28 cellular contexts compared by ENCODE assay signal in the genomic region with DNA sequence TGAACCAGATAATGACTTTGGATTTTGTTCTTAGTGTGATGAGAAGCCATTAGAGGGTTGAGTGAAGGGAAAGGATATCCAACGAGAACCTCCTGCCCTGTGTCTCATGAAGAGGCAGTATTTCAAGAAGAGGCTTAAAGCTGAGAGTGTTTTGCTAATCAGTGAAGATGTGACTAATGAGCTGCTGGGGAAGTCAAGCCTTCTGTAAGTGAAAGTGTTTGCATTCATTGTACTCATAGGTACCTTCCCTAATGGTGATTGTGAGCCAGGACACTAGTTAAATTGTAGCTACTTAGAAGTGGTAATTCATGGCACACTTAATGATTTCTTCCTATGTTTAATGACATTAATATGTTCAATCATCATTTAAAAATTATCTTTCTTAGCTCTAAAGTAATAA. TPM values are rescaled to one million over a fixed set of nuclear protein-coding genes. Genes with fewer than 3 reads are reported as not detected.
DNase-seq lines count a peak whose midpoint lies in the region; ATAC-seq, FAIRE-seq and TF ChIP-seq lines count a peak whose summit lies in the region.
"Had no signal": no experiment of that assay in that cellular context is flagged by ENCODE, and none has a peak within 500 bp of the region (broad histone marks: within the 10 kb centered on the region; RNA-seq: fewer than 3 reads in every experiment).

No MANE protein-coding gene starts in this region.

- H3K4me2 ChIP-seq in GM12878 (ENCODE audit: control insufficient read depth, insufficient read depth), result no peak overlapping the region
- H3K4me2 ChIP-seq: A549 had no signal

- H3K36me3 Mint-ChIP-seq in activated naive CD4-positive, alpha-beta T cell treated with anti-CD3 and anti-CD28 coated beads, Interleukin-2, amount 50 U/mL, for 72 hours, result no peaks in the 10 kb centered on the region
- H3K36me3 Mint-ChIP-seq: activated naive CD8-positive, alpha-beta T cell treated with anti-CD3 and anti-CD28 coated beads for 36 hours had no signal

- H3K9me3 ChIP-seq in GM12878 (replicated peaks; ENCODE audit: control insufficient read depth, insufficient read depth, low read length), result no peaks in the 10 kb centered on the region; the same call in 2 of the 3 replicates
- H3K9me3 ChIP-seq: A549, pancreas, right atrium auricular region, transverse colon had no signal

- SMC1A ChIA-PET in GM12878 (lab: Charles Lee; ENCODE audit: uncharacterized antibody, unreplicated experiment), result interaction anchor here (0.7 to 1.4 kb wide), 6 partner anchors 13 to 267 kb away, joined by 3 to 5 read pairs (median 3); a partner anchor contains a TSS

- TF ChIP-seq RAD21 in GM12878 (IDR thresholded peaks at IDR 0.05; ENCODE audit: insufficient read depth, low read depth, low read length), result no peak

- DNase-seq in GM12878 (ENCODE audit: low read depth, low spot score), result no peak
- DNase-seq in activated naive CD4-positive, alpha-beta T cell treated with anti-CD3 and anti-CD28 coated beads, Interleukin-2, amount 50 U/mL, for 72 hours (ENCODE audit: low spot score in 2 of 2), result no peak
- DNase-seq in NCI-H1105 (lab: John Stamatoyannopoulos, UW), result no peak
- no peak for DNase-seq in activated CD4-positive, alpha-beta T cell treated with anti-CD3 and anti-CD28 coated beads for 4 hours
- no peak for DNase-seq in DMS 273 (lab: John Stamatoyannopoulos, UW; ENCODE audit: unreplicated experiment)
- DNase-seq: activated CD4-positive, alpha-beta T cell treated with anti-CD3 and anti-CD28 coated beads, Interleukin-2, amount 10 ng/mL, durations not matched to agents 7 days and 5 days; activated naive CD8-positive, alpha-beta T cell treated with anti-CD3 and anti-CD28 coated beads for 36 hours; cerebellar nuclear complex; DMS79 treated with DMSO at 0.1 percent for 48 hours; left colon; NCI-H1092 treated with DMSO at 0.1 percent for 48 hours; NCI-H2081; NCI-H510A; nephron progenitor cell; pancreas; transverse colon had no signal

- peak; percentile 70 for ATAC-seq in GM18498 (IDR thresholded peaks at IDR 0.05; ENCODE audit: unreplicated experiment)
- ATAC-seq in GM19452 (IDR thresholded peaks at IDR 0.05; ENCODE audit: unreplicated experiment), result peak; percentile 56
- peak; percentile 66 for ATAC-seq in HG02852 (IDR thresholded peaks at IDR 0.05; ENCODE audit: unreplicated experiment)
- ATAC-seq in GM12878, result peak; percentile 82
- ATAC-seq in activated naive CD4-positive, alpha-beta T cell treated with anti-CD3 and anti-CD28 coated beads, Interleukin-2, amount 50 U/mL, for 72 hours, result no peak
- ATAC-seq: A549; activated T-helper 17 cell treated with anti-CD3 and anti-CD28 coated beads, Interleukin-2, amount 50 U/mL, for 72 hours; pancreas had no signal

- intact Hi-C loops in GM12878 (cut with micrococcal nuclease; ENCODE audit: unreplicated experiment), result no loop called here

- TF ChIP-seq POLR2A in GM12878 (IDR thresholded peaks at IDR 0.05; ENCODE audit: low read depth, low read length), result no peak

- CTCF ChIA-PET in GM12878 (lab: Yijun Ruan, JAX), result interaction anchor here (0.6 to 2.5 kb wide), 7 partner anchors 12 to 271 kb away, joined by 3 to 8 read pairs (median 4); no protein-coding TSS in a partner anchor

- peak; percentile 59 for FAIRE-seq in GM12878 (lab: Jason Lieb, UNC)
- FAIRE-seq: A549, GM12892 had no signal

- H2AFZ ChIP-seq in GM12878 (ENCODE audit: control insufficient read depth, low read depth, low read length), result no peak overlapping the region

- BruUV-seq in GM12878 (replicated peaks; lab: Mats Ljungman, UMichigan), result no TSS peak

- no peaks in the 10 kb centered on the region; the same call in 1 of the 2 replicates for H4K20me1 ChIP-seq in GM12878 (ENCODE audit: control insufficient read depth, insufficient read depth)

- H3K9ac ChIP-seq in GM12878 (ENCODE audit: control insufficient read depth, insufficient read depth, low read length), result no peak overlapping the region

- 5% methylated on average over 1 of the region's 1 CpG for WGBS in GM12878 (ENCODE audit: insufficient coverage, insufficient replicate concordance, low lambda C conversion rate, missing lambda C conversion rate)

- no peak for TF ChIP-seq EP300 in GM12878 (IDR thresholded peaks at IDR 0.05; ENCODE audit: borderline replicate concordance in 1 of 2, control insufficient read depth in 1 of 2, low read depth in 2 of 2, low read length in 2 of 2)

- H3K36me3 ChIP-seq in GM12878 (ENCODE audit: control insufficient read depth in 2 of 2, insufficient read depth in 2 of 2, low read length in 1 of 2), result peaks cover 0 to 2% of the 10 kb centered on the region in 2 experiments; a peak in 2 of 4 replicates
- H3K36me3 ChIP-seq: pancreas, right atrium auricular region, transverse colon had no signal

- H3K4me1 ChIP-seq in GM12878 (ENCODE audit: control insufficient read depth, insufficient read depth, low read length), result no peaks in the 10 kb centered on the region
- H3K4me1 ChIP-seq: A549 had no signal

- no peak overlapping the region for H3K4me3 ChIP-seq in GM12878
- H3K4me3 ChIP-seq: A549, pancreas, right atrium auricular region, transverse colon had no signal

- in situ Hi-C loops in GM12878 (cut with MboI), result no loop called here

- H3K79me2 ChIP-seq in GM12878 (ENCODE audit: control insufficient read depth, insufficient read depth, low read length), result no peaks in the 10 kb centered on the region; the same call in none of the 2 replicates

- H3K27me3 ChIP-seq in GM12878 (replicated peaks in 1 of 2; ENCODE audit: control insufficient read depth in 2 of 2, insufficient read depth in 2 of 2, low read length in 1 of 2), result no peaks in the 10 kb centered on the region
- H3K27me3 ChIP-seq: pancreas, right atrium auricular region, transverse colon had no signal

- TF ChIP-seq CTCF in GM12878 (IDR thresholded peaks at IDR 0.05 in 2 of 3, conservative IDR thresholded peaks at IDR 0.05 in 1 of 3; ENCODE audit: control insufficient read depth in 2 of 3, extremely low read depth in 1 of 3, insufficient read depth in 1 of 3, low read depth in 3 of 3, low read length in 3 of 3), result no peak

- H3K9me3 Mint-ChIP-seq in activated naive CD4-positive, alpha-beta T cell treated with anti-CD3 and anti-CD28 coated beads, Interleukin-2, amount 50 U/mL, for 72 hours, result no peaks in the 10 kb centered on the region
- H3K9me3 Mint-ChIP-seq: activated CD4-positive, alpha-beta T cell treated with anti-CD3 and anti-CD28 coated beads, Interleukin-2, amount 10 ng/mL, durations not matched to agents 7 days and 5 days; activated T-helper 17 cell treated with anti-CD3 and anti-CD28 coated beads, Interleukin-2, amount 50 U/mL, for 72 hours had no signal

- no peak overlapping the region for H3K27ac ChIP-seq in GM12878 (ENCODE audit: control insufficient read depth, insufficient read depth)
- H3K27ac ChIP-seq: A549, pancreas, VCaP had no signal

- POLR2A ChIA-PET in GM12878 (lab: Charles Lee), result interaction anchor here (0.6 to 1.1 kb wide), 2 partner anchors 29 to 450 kb away, joined by 3 read pairs; no protein-coding TSS in a partner anchor

- no peak overlapping the region for H3K27ac Mint-ChIP-seq in activated naive CD4-positive, alpha-beta T cell treated with anti-CD3 and anti-CD28 coated beads, Interleukin-2, amount 50 U/mL, for 72 hours
- H3K27ac Mint-ChIP-seq: activated CD4-positive, alpha-beta T cell treated with anti-CD3 and anti-CD28 coated beads, Interleukin-2, amount 10 ng/mL, durations not matched to agents 7 days and 5 days; activated naive CD8-positive, alpha-beta T cell treated with anti-CD3 and anti-CD28 coated beads for 36 hours; activated T-helper 17 cell treated with anti-CD3 and anti-CD28 coated beads, Interleukin-2, amount 50 U/mL, for 72 hours; B cell; nephron progenitor cell; T-helper 1 cell treated with Interleukin-12 subunit alpha and Interleukin-12 subunit beta and Interleukin-4 antibody, amounts not matched to agents 30 μg/mL and 1 μg/mL, for 36 hours had no signal

- RAD21 ChIA-PET in GM12878 (lab: Charles Lee; ENCODE audit: unreplicated experiment), result interaction anchor here (0.7 to 1.3 kb wide), 3 partner anchors 19 to 256 kb away, joined by 3 to 5 read pairs (median 3); no protein-coding TSS in a partner anchor

TF ChIP-seq in GM12878, 131 proteins besides CTCF, POLR2A, EP300 and RAD21 (continues in another document):
- TF ChIP-seq, protein P1, sequence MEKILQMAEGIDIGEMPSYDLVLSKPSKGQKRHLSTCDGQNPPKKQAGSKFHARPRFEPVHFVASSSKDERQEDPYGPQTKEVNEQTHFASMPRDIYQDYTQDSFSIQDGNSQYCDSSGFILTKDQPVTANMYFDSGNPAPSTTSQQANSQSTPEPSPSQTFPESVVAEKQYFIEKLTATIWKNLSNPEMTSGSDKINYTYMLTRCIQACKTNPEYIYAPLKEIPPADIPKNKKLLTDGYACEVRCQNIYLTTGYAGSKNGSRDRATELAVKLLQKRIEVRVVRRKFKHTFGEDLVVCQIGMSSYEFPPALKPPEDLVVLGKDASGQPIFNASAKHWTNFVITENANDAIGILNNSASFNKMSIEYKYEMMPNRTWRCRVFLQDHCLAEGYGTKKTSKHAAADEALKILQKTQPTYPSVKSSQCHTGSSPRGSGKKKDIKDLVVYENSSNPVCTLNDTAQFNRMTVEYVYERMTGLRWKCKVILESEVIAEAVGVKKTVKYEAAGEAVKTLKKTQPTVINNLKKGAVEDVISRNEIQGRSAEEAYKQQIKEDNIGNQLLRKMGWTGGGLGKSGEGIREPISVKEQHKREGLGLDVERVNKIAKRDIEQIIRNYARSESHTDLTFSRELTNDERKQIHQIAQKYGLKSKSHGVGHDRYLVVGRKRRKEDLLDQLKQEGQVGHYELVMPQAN (conservative IDR thresholded peaks at IDR 0.05), result no peak
- no peak for TF ChIP-seq FOS (IDR thresholded peaks at IDR 0.05; ENCODE audit: borderline replicate concordance, extremely low read depth, insufficient read length)

RNA-seq across cellular contexts. Expression of a gene that starts 23.7 kb away (rescaled TPM):
- total RNA-seq in GM12878 (2013; cell fraction: nucleolus; rRNA removed), result 58.8 and 60.2 TPM in 2 replicates
- 10.2 and 10.4 TPM in 2 replicates for total RNA-seq in GM12878 (2014; rRNA removed)
- 12.5 and 13.5 TPM in 2 replicates for total RNA-seq in GM12878 (2014; rRNA removed; fragmentation: Illumina TruSeq; extraction: Trizol)
- 14.5 and 16.2 TPM in 2 replicates for total RNA-seq in GM12878 (2021)
- 6.0 TPM for polyA plus RNA-seq in GM12878 (2011; ENCODE audit: low read depth)
- 16.3 and 18.2 TPM in 2 replicates for polyA plus RNA-seq in GM12878 (2011; rRNA removed)
- polyA plus RNA-seq in GM12878 (2011; cell fraction: cytosol; rRNA removed), result 9.2 and 11.8 TPM in 2 replicates
- polyA plus RNA-seq in GM12878 (2011; cell fraction: nucleus; rRNA removed), result 10.3 and 12.1 TPM in 2 replicates
- 5.7 and 6.0 TPM in 2 replicates for polyA plus RNA-seq in GM12878 (2012)
- 15.1 and 19.9 TPM in 2 replicates for polyA plus RNA-seq in GM12878 (2014; fragmentation: Illumina TruSeq; extraction: Trizol)
- 10 to 100 TPM in 1 of 2 experiments, 1 to 10 TPM in 1; 6.8 to 10.9 TPM for polyA plus RNA-seq in GM12878 (2014; fragmentation: Nextera tagmentation; extraction: Ambion mirVana)
- polyA plus RNA-seq in GM12878 (2014; rRNA removed), result 8.7 and 9.7 TPM in 2 replicates
- polyA plus RNA-seq in GM12878 (2016; fragmentation: Nextera tagmentation; extraction: Ambion mirVana), result 1 to 10 TPM; 8.2 to 9.7 TPM
- polyA minus RNA-seq in GM12878 (2011; rRNA and poly(A)+ RNA removed), result 22.6 and 31.5 TPM in 2 replicates
- polyA minus RNA-seq in GM12878 (2011; cell fraction: cytosol; rRNA and poly(A)+ RNA removed), result 4.9 and 5.4 TPM in 2 replicates
- polyA minus RNA-seq in GM12878 (2011; cell fraction: nucleus; rRNA and poly(A)+ RNA removed), result 42.6 and 75.8 TPM in 2 replicates
- total RNA-seq in activated naive CD4-positive, alpha-beta T cell treated with anti-CD3 and anti-CD28 coated beads, Interleukin-2, amount 50 U/mL, for 72 hours, result 1 to 10 TPM in 1 of 2 donors, under 1 TPM in 1; 0.55 to 2.1 TPM
- total RNA-seq: epithelial cell of proximal tubule, H4 had no signal
- polyA plus RNA-seq: A549 had no signal

Comparison
In these comparisons a context has a peak if more than half of its experiments do, and no peak if none do; other contexts are left out.
1. ATAC-seq: peak in GM18498 (single experiment), GM19452 (single experiment), HG02852 (single experiment) and GM12878 (single experiment); none in activated naive CD4-positive, alpha-beta T cell treated with anti-CD3 and anti-CD28 coated beads, Interleukin-2, amount 50 U/mL, for 72 hours (0 of 2).